20 cellular contexts compared by ENCODE assay signal in genomic region chrX:10564484-10564883, GRCh38.
"Had no signal": no experiment of that assay in that cellular context is flagged by ENCODE, and none has a peak within 500 bp of the region (broad histone marks: within the 10 kb centered on the region; RNA-seq: fewer than 3 reads in every experiment).

No MANE protein-coding gene starts in this region.

- H3K27me3 Mint-ChIP-seq: activated B cell treated with CpG ODN at 0.5 μM for 24 hours; activated CD8-positive, alpha-beta T cell treated with anti-CD3 and anti-CD28 coated beads for 36 hours; naive thymus-derived CD4-positive, alpha-beta T cell had no signal

- H3K4me3 ChIP-seq: cardiac muscle cell, dorsolateral prefrontal cortex, gastroesophageal sphincter, mucosa of descending colon, thoracic aorta, upper lobe of right lung had no signal

- H2AFZ ChIP-seq: parathyroid adenoma had no signal

- H3K36me3 Mint-ChIP-seq: activated naive CD4-positive, alpha-beta T cell treated with anti-CD3 and anti-CD28 coated beads, Interleukin-2, amount 50 U/mL, for 72 hours; memory B cell; naive thymus-derived CD4-positive, alpha-beta T cell; stimulated activated effector memory CD8-positive, alpha-beta T cell treated with anti-CD3 and anti-CD28 coated beads, Interleukin-12 subunit alpha, Interleukin-12 subunit beta, amount 100 ng/mL, for 72 hours had no signal

- H3K79me2 ChIP-seq: parathyroid adenoma had no signal

- H3K9me3 Mint-ChIP-seq: activated B cell treated with CpG ODN at 0.5 μM for 24 hours, memory B cell had no signal

- ATAC-seq: activated CD8-positive, alpha-beta T cell treated with anti-CD3 and anti-CD28 coated beads for 36 hours; activated naive CD4-positive, alpha-beta T cell treated with anti-CD3 and anti-CD28 coated beads, Interleukin-2, amount 50 U/mL, for 72 hours; gastroesophageal sphincter; left lobe of liver; mucosa of descending colon; naive thymus-derived CD4-positive, alpha-beta T cell; stimulated activated effector memory CD8-positive, alpha-beta T cell treated with anti-CD3 and anti-CD28 coated beads, Interleukin-12 subunit alpha, Interleukin-12 subunit beta, amount 100 ng/mL, for 72 hours; upper lobe of right lung had no signal

- H3K27ac ChIP-seq: cardiac muscle cell, dorsolateral prefrontal cortex, gastroesophageal sphincter, parathyroid adenoma, thoracic aorta, upper lobe of right lung had no signal

- H3K27ac Mint-ChIP-seq: activated B cell treated with CpG ODN at 0.5 μM for 24 hours; activated CD8-positive, alpha-beta T cell treated with anti-CD3 and anti-CD28 coated beads for 36 hours; activated naive CD4-positive, alpha-beta T cell treated with anti-CD3 and anti-CD28 coated beads, Interleukin-2, amount 50 U/mL, for 72 hours; memory B cell; naive thymus-derived CD4-positive, alpha-beta T cell; stimulated activated effector memory CD8-positive, alpha-beta T cell treated with anti-CD3 and anti-CD28 coated beads, Interleukin-12 subunit alpha, Interleukin-12 subunit beta, amount 100 ng/mL, for 72 hours had no signal

- H3K4me1 ChIP-seq: parathyroid adenoma, upper lobe of right lung had no signal

- H3K27me3 ChIP-seq: cardiac muscle cell, gastroesophageal sphincter, upper lobe of right lung had no signal

- H3K36me3 ChIP-seq: cardiac muscle cell, gastroesophageal sphincter, thoracic aorta, upper lobe of right lung had no signal

- DNase-seq: activated B cell treated with CpG ODN at 0.5 μM for 24 hours; activated CD4-positive, alpha-beta T cell treated with anti-CD3 and anti-CD28 coated beads for 48 hours; activated CD8-positive, alpha-beta T cell treated with anti-CD3 and anti-CD28 coated beads for 36 hours; activated effector memory CD4-positive, alpha-beta T cell treated with anti-CD3 and anti-CD28 coated beads, Interleukin-2, amount 50 U/mL, for 16 hours; activated T-cell treated with anti-CD3 and anti-CD28 coated beads, Interleukin-2, amount 50 U/mL, for 48 hours; dorsolateral prefrontal cortex; erythroblast; mucosa of descending colon; naive thymus-derived CD4-positive, alpha-beta T cell; stimulated activated CD4-positive, alpha-beta T cell treated with anti-CD3 and anti-CD28 coated beads, Interleukin-12 subunit alpha, Interleukin-12 subunit beta, amount 100 ng/mL, for 4 hours; stimulated activated CD4-positive, alpha-beta T cell treated with anti-CD3 and anti-CD28 coated beads, Interleukin-2, amount 100 ng/mL, for 24 hours; upper lobe of right lung had no signal

- H3K4me1 Mint-ChIP-seq: activated B cell treated with CpG ODN at 0.5 μM for 24 hours; memory B cell; naive thymus-derived CD4-positive, alpha-beta T cell; stimulated activated effector memory CD8-positive, alpha-beta T cell treated with anti-CD3 and anti-CD28 coated beads, Interleukin-12 subunit alpha, Interleukin-12 subunit beta, amount 100 ng/mL, for 72 hours had no signal

- H3K4me3 Mint-ChIP-seq: activated B cell treated with CpG ODN at 0.5 μM for 24 hours; activated CD8-positive, alpha-beta T cell treated with anti-CD3 and anti-CD28 coated beads for 36 hours; memory B cell; naive thymus-derived CD4-positive, alpha-beta T cell; stimulated activated effector memory CD8-positive, alpha-beta T cell treated with anti-CD3 and anti-CD28 coated beads, Interleukin-12 subunit alpha, Interleukin-12 subunit beta, amount 100 ng/mL, for 72 hours had no signal
